ENCODE assay signal across 13 cellular contexts in the genomic region with DNA sequence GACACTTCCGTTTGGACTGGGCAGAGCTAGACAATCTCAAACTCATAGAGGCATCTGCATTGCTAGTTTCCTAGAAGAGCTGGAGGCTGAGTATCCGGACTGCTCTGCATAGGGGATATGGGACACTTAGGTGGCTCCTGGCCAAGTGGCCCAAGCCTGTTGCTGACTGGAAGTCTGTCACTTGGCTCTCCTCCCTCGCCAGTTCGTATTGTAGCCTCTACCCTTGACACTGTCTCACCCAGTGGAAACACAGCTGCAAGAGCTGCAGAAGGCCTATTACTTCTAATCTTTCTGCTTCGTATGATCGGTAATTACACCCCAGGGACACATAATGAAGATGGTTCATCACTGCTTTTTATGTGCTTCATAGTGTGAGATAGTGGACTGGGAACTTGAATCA. TPM values are rescaled to one million over a fixed set of nuclear protein-coding genes. Genes with fewer than 3 reads are reported as not detected.
DNase-seq lines count a peak whose midpoint lies in the region; ATAC-seq and TF ChIP-seq lines count a peak whose summit lies in the region.
"Had no signal": no experiment of that assay in that cellular context is flagged by ENCODE, and none has a peak within 500 bp of the region (broad histone marks: within the 10 kb centered on the region; RNA-seq: fewer than 3 reads in every experiment).

No MANE protein-coding gene starts in this region.

- H3K27me3 ChIP-seq in SJCRH30 (no peaks in the 10 kb centered on the region), tibial artery (no peaks in the 10 kb centered on the region)

- H3K27ac Mint-ChIP-seq in immature natural killer cell = no peak overlapping the region
- H3K27ac Mint-ChIP-seq: activated CD4-positive, alpha-beta T cell treated with anti-CD3 and anti-CD28 coated beads for 36 hours; T-helper 17 cell had no signal

- intact Hi-C loops in Right ventricle myocardium inferior (cut with DNase I) = no loop called here
- intact Hi-C loops in tibial artery (cut with DNase I; ENCODE audit: low total_unique reads) = no loop called here

- H3K27ac ChIP-seq in SJCRH30 = no peak overlapping the region
- H3K27ac ChIP-seq in tibial artery = peak overlapping the region; percentile 54 to 66

- H3K4me1 ChIP-seq in SJCRH30 (peaks cover 7% of the 10 kb centered on the region; the same call in 1 of the 2 replicates), tibial artery (peaks cover 6 to 78% (median 21%) of the 10 kb centered on the region in 4 donors)
- H3K4me1 ChIP-seq: prostate gland had no signal

- no peak overlapping the region for H3K4me3 ChIP-seq in SJCRH30
- H3K4me3 ChIP-seq in tibial artery = peak overlapping the region in 1 of 2 donors; percentile 16
- H3K4me3 ChIP-seq: prostate gland had no signal

- ATAC-seq in Right ventricle myocardium inferior = peak; percentile 97
- ATAC-seq in omental fat pad (ENCODE audit: low FRiP score) = peak; percentile 62
- no peak for ATAC-seq in GM18870 (IDR thresholded peaks at IDR 0.05; ENCODE audit: unreplicated experiment)
- no peak for ATAC-seq in HG03095 (IDR thresholded peaks at IDR 0.05; ENCODE audit: unreplicated experiment)
- ATAC-seq: activated CD4-positive, alpha-beta T cell treated with anti-CD3 and anti-CD28 coated beads for 36 hours; T-helper 17 cell had no signal

- H3K36me3 ChIP-seq in SJCRH30 (no peaks in the 10 kb centered on the region), tibial artery (no peaks in the 10 kb centered on the region)
- H3K36me3 ChIP-seq: prostate gland had no signal

- TF ChIP-seq CTCF in omental fat pad (IDR thresholded peaks at IDR 0.05) = no peak
- no peak for TF ChIP-seq CTCF in tibial artery (IDR thresholded peaks at IDR 0.05)

- no peaks in the 10 kb centered on the region for H3K36me3 Mint-ChIP-seq in immature natural killer cell
- H3K36me3 Mint-ChIP-seq: CD14-positive monocyte had no signal

- no peak overlapping the region for H3K4me3 Mint-ChIP-seq in immature natural killer cell
- H3K4me3 Mint-ChIP-seq: activated CD4-positive, alpha-beta T cell treated with anti-CD3 and anti-CD28 coated beads for 36 hours; CD14-positive monocyte; T-helper 17 cell had no signal

- peaks cover 14 to 27% of the 10 kb centered on the region in 2 donors for H3K4me1 Mint-ChIP-seq in immature natural killer cell
- H3K4me1 Mint-ChIP-seq: T-helper 17 cell had no signal

- H3K9me3 ChIP-seq in SJCRH30 (replicated peaks) (no peaks in the 10 kb centered on the region), tibial artery (no peaks in the 10 kb centered on the region)
- H3K9me3 ChIP-seq: prostate gland had no signal

- DNase-seq in SJCRH30 (peak; percentile 22 to 45), Right ventricle myocardium inferior (ENCODE audit: missing footprints) (peak; percentile 83), omental fat pad (ENCODE audit: low spot score) (no peak), tibial artery (peak; percentile 67 to 87), mucosa of gallbladder (ENCODE audit: low spot score) (no peak), immature natural killer cell (no peak)
- DNase-seq: activated CD4-positive, alpha-beta T cell treated with anti-CD3 and anti-CD28 coated beads for 36 hours; stimulated activated CD4-positive, alpha-beta T cell treated with anti-CD3 and anti-CD28 coated beads, Interleukin-2, amount 100 ng/mL, for 48 hours; T-helper 17 cell had no signal

- peaks cover 0 to under 1% (median 0%) of the 10 kb centered on the region in 6 donors for H3K9me3 Mint-ChIP-seq in immature natural killer cell
- H3K9me3 Mint-ChIP-seq: CD14-positive monocyte had no signal

- H3K27me3 Mint-ChIP-seq in immature natural killer cell (ENCODE audit: low read depth in 3 of 3) = peaks cover 0 to 4% (median 1%) of the 10 kb centered on the region in 3 donors
- H3K27me3 Mint-ChIP-seq: activated CD4-positive, alpha-beta T cell treated with anti-CD3 and anti-CD28 coated beads for 36 hours; T-helper 17 cell had no signal

RNA-seq across cellular contexts. Expression of a gene that starts 34.7 kb away (rescaled TPM):
- total RNA-seq in SJCRH30 (2014; rRNA removed; shearing (Covaris generic)) = 8.8 and 9.9 TPM in 2 replicates
- total RNA-seq in Right ventricle myocardium inferior (29.9 TPM), omental fat pad (100 to 1,000 TPM in 1 of 4 donors, 10 to 100 TPM in 3; 23.0 to 181 (median 55.0) TPM), mucosa of gallbladder (67.1 TPM)
- 1 to 10 TPM in 1 of 3 donors, not detected in 2; 7.3 TPM for polyA plus RNA-seq in immature natural killer cell

RNA-seq across cellular contexts. Expression of a gene that starts 34.7 kb away (rescaled TPM):
- 16.8 and 17.0 TPM in 2 replicates for total RNA-seq in SJCRH30 (2014; rRNA removed; shearing (Covaris generic))
- 20.5 TPM for total RNA-seq in Right ventricle myocardium inferior
- total RNA-seq in omental fat pad = 10 to 100 TPM; 11.9 to 33.2 (median 30.7) TPM
- 41.6 TPM for total RNA-seq in mucosa of gallbladder
- 10 to 100 TPM in 1 of 3 donors, 1 to 10 TPM in 2; 1.3 to 10.5 (median 2.3) TPM for polyA plus RNA-seq in immature natural killer cell

Comparison
In these comparisons a context has a peak if more than half of its experiments do, and no peak if none do; other contexts are left out.
1. DNase-seq: peak in SJCRH30 (2 of 2), Right ventricle myocardium inferior (single experiment) and tibial artery (2 of 2); none in omental fat pad (single experiment), mucosa of gallbladder (single experiment) and immature natural killer cell (0 of 3).
2. ATAC-seq: peak in Right ventricle myocardium inferior (single experiment) and omental fat pad (single experiment); none in GM18870 (single experiment) and HG03095 (single experiment).